ENCODE assay signal across 10 cellular contexts in the genomic region with DNA sequence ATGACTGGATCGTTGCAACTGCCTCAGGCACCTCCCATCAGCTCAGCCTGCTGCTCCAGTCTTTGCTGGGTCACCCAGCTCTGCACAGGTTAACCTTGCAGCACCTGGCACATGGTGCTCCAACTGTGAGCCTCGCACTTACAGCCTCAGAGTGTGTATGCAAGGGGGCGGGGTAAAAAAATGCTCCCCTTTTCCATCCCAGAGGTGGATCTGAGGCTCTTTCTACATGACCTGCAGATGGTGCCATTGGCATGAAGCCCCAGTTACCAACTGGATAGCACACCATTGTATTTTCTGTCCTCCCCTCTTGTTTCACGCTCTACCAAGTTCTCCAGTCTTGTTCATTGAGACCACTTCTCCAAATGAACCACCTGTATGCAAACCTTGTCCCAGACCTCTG. TPM values are rescaled to one million over a fixed set of nuclear protein-coding genes. Genes with fewer than 3 reads are reported as not detected.
DNase-seq lines count a peak whose midpoint lies in the region; ATAC-seq, FAIRE-seq and TF ChIP-seq lines count a peak whose summit lies in the region.
"Had no signal": no experiment of that assay in that cellular context is flagged by ENCODE, and none has a peak within 500 bp of the region (broad histone marks: within the 10 kb centered on the region; RNA-seq: fewer than 3 reads in every experiment).

No MANE protein-coding gene starts in this region.

- no peak overlapping the region for H3K4me3 Mint-ChIP-seq in type B pancreatic cell

- H3K9me3 ChIP-seq in RWPE2 (ENCODE audit: severe bottlenecking): no peaks in the 10 kb centered on the region

- TF ChIP-seq CTCF in HFF-Myc (IDR thresholded peaks at IDR 0.05; ENCODE audit: low read depth, low read length, missing control alignments) (peak; percentile 34), RWPE2 (IDR thresholded peaks at IDR 0.05; ENCODE audit: poor library complexity, severe bottlenecking) (peak; percentile 20), type B pancreatic cell (conservative IDR thresholded peaks at IDR 0.05) (no peak)

- peaks cover 8% of the 10 kb centered on the region for H3K27me3 ChIP-seq in RWPE2 (ENCODE audit: insufficient read depth, poor library complexity, severe bottlenecking)

- no peaks in the 10 kb centered on the region for H3K36me3 ChIP-seq in RWPE2 (ENCODE audit: low read depth)

- no peaks in the 10 kb centered on the region for H3K9me3 Mint-ChIP-seq in type B pancreatic cell

- ATAC-seq in RWPE2 (ENCODE audit: low read depth) (0 out of 3 replicates have a peak, but pooled peaks have one; percentile 33), GM21723 (IDR thresholded peaks at IDR 0.05; ENCODE audit: unreplicated experiment) (no peak), HG03025 (IDR thresholded peaks at IDR 0.05; ENCODE audit: low FRiP score, unreplicated experiment) (no peak)

- H3K4me3 ChIP-seq in HFF-Myc (replicated peaks; ENCODE audit: low read depth, low read length) (no peak overlapping the region), RWPE2 (ENCODE audit: severe bottlenecking) (no peak overlapping the region)

- peak; percentile 44 for DNase-seq in D341Med (ENCODE audit: low spot score)
- no peak for DNase-seq in HFF-Myc (ENCODE audit: extremely low read depth, low read depth)
- DNase-seq in RWPE2 (ENCODE audit: low spot score): no peak
- DNase-seq in iPS DF 4.7 (ENCODE audit: extremely low read depth, low spot score): peak; percentile 19
- no peak for DNase-seq in GM19239 (ENCODE audit: insufficient read length, low spot score)
- DNase-seq in type B pancreatic cell (ENCODE audit: extremely low spot score, unreplicated experiment): no peak
- DNase-seq: NCI-H446 had no signal

- no peak for FAIRE-seq in GM19239 (lab: Jason Lieb, UNC)
- FAIRE-seq: endometrium had no signal

- H3K36me3 Mint-ChIP-seq in type B pancreatic cell: no peaks in the 10 kb centered on the region

- H3K4me1 ChIP-seq in RWPE2 (ENCODE audit: insufficient read depth, poor library complexity, severe bottlenecking): no peaks in the 10 kb centered on the region

- peaks cover 5% of the 10 kb centered on the region for H3K4me1 Mint-ChIP-seq in type B pancreatic cell (ENCODE audit: unreplicated experiment)

- H3K27me3 Mint-ChIP-seq in type B pancreatic cell: peaks cover 25% of the 10 kb centered on the region

- H3K27ac Mint-ChIP-seq in type B pancreatic cell: no peak overlapping the region

- no peak overlapping the region for H3K27ac ChIP-seq in RWPE2 (ENCODE audit: poor library complexity, severe bottlenecking)

RNA-seq across cellular contexts. Expression of a gene that starts 46.2 kb away (rescaled TPM):
- total RNA-seq in type B pancreatic cell (ENCODE audit: low replicate concordance): 0.45 and 1.0 TPM in 2 replicates

Comparison
In these comparisons a context has a peak if more than half of its experiments do, and no peak if none do; other contexts are left out.
1. DNase-seq: peak in D341Med (single experiment) and iPS DF 4.7 (single experiment); none in HFF-Myc (single experiment), RWPE2 (single experiment), GM19239 (single experiment) and type B pancreatic cell (single experiment).